8 cellular contexts compared by ENCODE assay signal in the genomic region with DNA sequence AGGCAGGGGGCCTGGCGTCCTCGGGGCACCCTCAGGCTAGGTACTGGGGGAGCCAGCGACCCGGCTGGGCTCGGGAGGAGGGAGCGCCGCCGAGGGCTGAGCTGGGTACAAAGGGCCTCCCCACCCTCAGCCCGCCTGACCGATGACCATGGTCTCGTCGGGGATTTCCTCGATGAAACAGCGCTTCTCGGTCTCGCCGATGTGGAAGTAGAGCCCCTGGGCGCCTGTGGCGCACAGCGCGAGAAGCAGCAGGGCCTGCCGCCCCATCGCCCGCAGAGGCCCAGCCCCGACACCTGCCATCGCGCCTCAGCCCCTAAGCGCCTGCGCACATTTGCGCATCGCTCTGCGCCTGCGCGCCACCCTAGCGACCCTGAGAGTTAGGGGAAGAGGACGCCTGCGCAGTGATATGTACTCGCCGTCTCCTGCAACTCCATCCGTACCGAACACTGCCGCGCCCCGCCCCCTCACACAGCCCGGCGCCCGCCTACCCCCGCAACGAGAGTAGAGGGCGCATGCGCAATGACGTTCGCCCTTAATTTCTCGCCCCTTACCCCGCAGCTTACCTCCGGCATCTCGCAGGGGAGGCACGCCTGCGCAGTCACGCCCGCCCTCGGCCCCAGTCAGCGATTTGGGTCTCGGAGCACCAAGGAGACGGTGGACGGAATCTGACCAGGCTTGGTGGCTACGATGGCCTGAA. TPM values are rescaled to one million over a fixed set of nuclear protein-coding genes. Genes with fewer than 3 reads are reported as not detected.
DNase-seq lines count a peak whose midpoint lies in the region; ATAC-seq and TF ChIP-seq lines count a peak whose summit lies in the region.

A gene (minus strand): TSS at position 325 of the 697 bp plus-strand sequence. CDS start 25 bp downstream, at position 300.

- under 1% methylated on average over 67 of the region's 67 CpGs for WGBS in thymus

- ATAC-seq in HG02678 (IDR thresholded peaks at IDR 0.05; ENCODE audit: unreplicated experiment): peak; percentile 87
- ATAC-seq in activated naive CD8-positive, alpha-beta T cell treated with anti-CD3 and anti-CD28 coated beads, Interleukin-2, amount 10 ng/mL, durations not matched to agents 7 days and 5 days (ENCODE audit: low read depth): peak; percentile 93

- H3K79me2 ChIP-seq in SU-DHL-6 (ENCODE audit: insufficient read depth, low read length): peaks cover 23% of the 10 kb centered on the region

- peaks cover 22% of the 10 kb centered on the region for H3K36me3 Mint-ChIP-seq in activated naive CD8-positive, alpha-beta T cell treated with anti-CD3 and anti-CD28 coated beads, Interleukin-2, amount 10 ng/mL, durations not matched to agents 7 days and 5 days
- peaks cover 12% of the 10 kb centered on the region for H3K36me3 Mint-ChIP-seq in osteocyte (ENCODE audit: unreplicated experiment)

- H4K20me1 ChIP-seq in SU-DHL-6 (ENCODE audit: low read depth, low read length): no peaks in the 10 kb centered on the region

- no peaks in the 10 kb centered on the region for H3K9me3 ChIP-seq in SU-DHL-6 (ENCODE audit: insufficient read depth, low read length)
- H3K9me3 ChIP-seq in thymus (ENCODE audit: control insufficient read depth): no peaks in the 10 kb centered on the region

- H3K9me2 ChIP-seq in SU-DHL-6 (replicated peaks; ENCODE audit: insufficient read depth, low read length): no peaks in the 10 kb centered on the region

- peaks cover 11% of the 10 kb centered on the region; the same call in 1 of the 2 replicates for H3K36me3 ChIP-seq in SU-DHL-6 (ENCODE audit: low read length)
- peaks cover 16% of the 10 kb centered on the region for H3K36me3 ChIP-seq in thymus (ENCODE audit: control insufficient read depth, insufficient read depth)

- peak within 1 kb of the TSS; percentile 95 for H2AFZ ChIP-seq in SU-DHL-6 (ENCODE audit: low read depth, low read length, severe bottlenecking)

- peak; percentile 92 for TF ChIP-seq POLR2A in GM10847 (IDR thresholded peaks at IDR 0.05; ENCODE audit: extremely low read depth, insufficient read length)

- H3K4me2 ChIP-seq in SU-DHL-6 (ENCODE audit: low read depth, low read length, poor library complexity, severe bottlenecking): peak within 1 kb of the TSS; percentile 78

- H3K4me3 ChIP-seq in SU-DHL-6 (ENCODE audit: insufficient read depth, low read length, poor library complexity, severe bottlenecking): peak within 1 kb of the TSS; percentile 68
- peak within 1 kb of the TSS; percentile 86 for H3K4me3 ChIP-seq in thymus (ENCODE audit: low read length)

- peaks cover 9% of the 10 kb centered on the region for H3F3A ChIP-seq in SU-DHL-6 (ENCODE audit: insufficient read depth)

- H3K27me3 Mint-ChIP-seq in activated naive CD8-positive, alpha-beta T cell treated with anti-CD3 and anti-CD28 coated beads, Interleukin-2, amount 10 ng/mL, durations not matched to agents 7 days and 5 days: peaks cover 7% of the 10 kb centered on the region
- no peaks in the 10 kb centered on the region for H3K27me3 Mint-ChIP-seq in osteocyte (ENCODE audit: unreplicated experiment)

- peak within 1 kb of the TSS; percentile 95 for H3K27ac Mint-ChIP-seq in activated naive CD8-positive, alpha-beta T cell treated with anti-CD3 and anti-CD28 coated beads, Interleukin-2, amount 10 ng/mL, durations not matched to agents 7 days and 5 days
- H3K27ac Mint-ChIP-seq in osteocyte (ENCODE audit: unreplicated experiment): peak within 1 kb of the TSS; percentile 96

- peak; percentile 97 for DNase-seq in NCI-H128 (lab: John Stamatoyannopoulos, UW; ENCODE audit: unreplicated experiment)
- peak; percentile 100 for DNase-seq in activated naive CD8-positive, alpha-beta T cell treated with anti-CD3 and anti-CD28 coated beads, Interleukin-2, amount 10 ng/mL, durations not matched to agents 7 days and 5 days
- peak; percentile 96 to 100 (median 99) for DNase-seq in head of caudate nucleus
- peak; percentile 100 for DNase-seq in osteocyte (ENCODE audit: extremely low spot score, unreplicated experiment)

- H3K4me1 ChIP-seq in thymus (ENCODE audit: control insufficient read depth, insufficient read depth, low read length): peaks cover 10% of the 10 kb centered on the region

- intact Hi-C loops in head of caudate nucleus (cut with DNase I): loop anchor here (2.0 to 10.0 kb wide), 3 partner anchors 215 to 403 kb away; a partner anchor contains a TSS

- H3K27ac ChIP-seq in SU-DHL-6 (ENCODE audit: low read depth, low read length) (peak within 1 kb of the TSS; percentile 76), thymus (ENCODE audit: low read depth) (peak within 1 kb of the TSS; percentile 95)

- H3K27me3 ChIP-seq in SU-DHL-6 (ENCODE audit: low read length): no peaks in the 10 kb centered on the region
- H3K27me3 ChIP-seq in thymus (ENCODE audit: control insufficient read depth, insufficient read depth): no peaks in the 10 kb centered on the region

- POLR2A ChIA-PET in activated naive CD8-positive, alpha-beta T cell treated with anti-CD3 and anti-CD28 coated beads, Interleukin-2, amount 10 ng/mL, durations not matched to agents 7 days and 5 days (lab: Charles Lee): interaction anchor here (0.5 to 3.3 kb wide), 29 partner anchors 9 to 507 kb away, joined by 3 to 43 read pairs (median 4); a partner anchor contains a TSS

- peaks cover 22% of the 10 kb centered on the region for H3K4me1 Mint-ChIP-seq in activated naive CD8-positive, alpha-beta T cell treated with anti-CD3 and anti-CD28 coated beads, Interleukin-2, amount 10 ng/mL, durations not matched to agents 7 days and 5 days
- peaks cover 24% of the 10 kb centered on the region for H3K4me1 Mint-ChIP-seq in osteocyte (ENCODE audit: unreplicated experiment)

- H3K4me3 Mint-ChIP-seq in activated naive CD8-positive, alpha-beta T cell treated with anti-CD3 and anti-CD28 coated beads, Interleukin-2, amount 10 ng/mL, durations not matched to agents 7 days and 5 days: peak within 1 kb of the TSS; percentile 93
- peak within 1 kb of the TSS; percentile 89 for H3K4me3 Mint-ChIP-seq in osteocyte (ENCODE audit: unreplicated experiment)

- H3K9ac ChIP-seq in SU-DHL-6 (ENCODE audit: low read length): peak within 1 kb of the TSS; percentile 86

- no peaks in the 10 kb centered on the region for H3K9me3 Mint-ChIP-seq in activated naive CD8-positive, alpha-beta T cell treated with anti-CD3 and anti-CD28 coated beads, Interleukin-2, amount 10 ng/mL, durations not matched to agents 7 days and 5 days
- H3K9me3 Mint-ChIP-seq in osteocyte (ENCODE audit: unreplicated experiment): no peaks in the 10 kb centered on the region

- TF ChIP-seq CTCF in SU-DHL-6 (IDR thresholded peaks at IDR 0.05; ENCODE audit: insufficient read depth, low read length, poor library complexity, severe bottlenecking) (no peak), osteocyte (IDR thresholded peaks at IDR 0.05) (no peak)

RNA-seq across cellular contexts. Expression of the gene that starts here (rescaled TPM):
- total RNA-seq in activated naive CD8-positive, alpha-beta T cell treated with anti-CD3 and anti-CD28 coated beads, Interleukin-2, amount 10 ng/mL, durations not matched to agents 7 days and 5 days: 10 to 100 TPM; 91.4 to 94.3 TPM
- total RNA-seq in osteocyte: 88.6 and 89.6 TPM in 2 replicates
- 46.9 TPM for polyA plus RNA-seq in thymus

Comparison
In these comparisons a context has a peak if more than half of its experiments do, and no peak if none do; other contexts are left out.
1. Peak in every context shown above with its lines: DNase-seq, ATAC-seq, H3K4me3 ChIP-seq and H3K27ac ChIP-seq.